ENCODE assay signal across 19 cellular contexts in genomic region chr5:57324888-57325287, GRCh38.
A peak's percentile ranks its signal among the peaks of the same experiment; 100 is the strongest.
DNase-seq lines count a peak whose midpoint lies in the region; ATAC-seq and TF ChIP-seq lines count a peak whose summit lies in the region.
"Had no signal": no experiment of that assay in that cellular context is flagged by ENCODE, and none has a peak within 500 bp of the region (broad histone marks: within the 10 kb centered on the region; RNA-seq: fewer than 3 reads in every experiment).

No MANE protein-coding gene starts in this region.

- DNase-seq in AG04450 (ENCODE audit: low read depth, low spot score) (no peak), COLO829 (ENCODE audit: low spot score) (peak; percentile 12), astrocyte of the hippocampus (ENCODE audit: low read depth, low spot score) (peak; percentile 66), myocyte (ENCODE audit: low read depth) (peak; percentile 78), kidney glomerular epithelial cell (lab: John Stamatoyannopoulos, UW) (no peak)
- no peak for DNase-seq in stimulated activated CD4-positive, alpha-beta T cell treated with anti-CD3 and anti-CD28 coated beads, Interleukin-4, amount 100 ng/mL, for 24 hours
- DNase-seq in stimulated activated naive CD8-positive, alpha-beta T cell treated with anti-CD3 and anti-CD28 coated beads, Interleukin-15, Interleukin-2, amounts not matched to agents 100 U/mL and 50 U/mL, for 24 hours: no peak
- DNase-seq: ACHN; Calu3; CD4-positive, alpha-beta T cell; DMS53; NCI-H187 treated with DMSO at 0.1 percent for 48 hours; NCI-H446; NCI-H69; NK-92 treated with Interleukin-12 subunit alpha and Interleukin-12 subunit beta, amount 100 ng/mL, for 24 hours; SIG-M5 had no signal

- H3K4me3 ChIP-seq in AG04450 (ENCODE audit: low read depth, low read length): no peak overlapping the region
- H3K4me3 ChIP-seq: GM12878, K562 had no signal

- H3K27me3 ChIP-seq in AG04450 (ENCODE audit: control insufficient read depth, insufficient read depth, low read length): no peaks in the 10 kb centered on the region

- ATAC-seq in stimulated activated naive CD8-positive, alpha-beta T cell treated with anti-CD3 and anti-CD28 coated beads, Interleukin-15, Interleukin-2, amounts not matched to agents 100 U/mL and 50 U/mL, for 24 hours: no peak
- ATAC-seq: GM12878, HCT116, K562 had no signal

- H3K9me3 ChIP-seq in AG04450 (ENCODE audit: control insufficient read depth, insufficient read depth, low read length): peaks cover 6% of the 10 kb centered on the region

- POLR2A ChIA-PET in AG04450 (lab: Yijun Ruan, JAX): interaction anchor here (1.1 kb wide), 1 partner anchor 1135 kb away, joined by 3 read pairs; the partner anchor contains the start of gene PLK2

- H3K27ac ChIP-seq in AG04450 (ENCODE audit: low read depth, low read length): peak overlapping the region; percentile 62

- no peak for TF ChIP-seq CTCF in AG04450 (IDR thresholded peaks at IDR 0.05; ENCODE audit: low read depth, low read length)

- CTCF ChIA-PET in AG04450 (lab: Charles Lee): interaction anchor here (1.0 to 1.3 kb wide), 2 partner anchors 27 to 1136 kb away, joined by 3 read pairs; no protein-coding TSS in a partner anchor

Comparison
In these comparisons a context has a peak if more than half of its experiments do, and no peak if none do; other contexts are left out.
1. DNase-seq: peak in COLO829 (single experiment), astrocyte of the hippocampus (single experiment) and myocyte (single experiment); none in AG04450 (single experiment), stimulated activated CD4-positive, alpha-beta T cell treated with anti-CD3 and anti-CD28 coated beads, Interleukin-4, amount 100 ng/mL, for 24 hours (single experiment), stimulated activated naive CD8-positive, alpha-beta T cell treated with anti-CD3 and anti-CD28 coated beads, Interleukin-15, Interleukin-2, amounts not matched to agents 100 U/mL and 50 U/mL, for 24 hours (single experiment) and kidney glomerular epithelial cell (single experiment).